Comparison of ENCODE assay signal across 8 cellular contexts in genomic region chr3:183158552-183159006, GRCh38.
A peak's percentile ranks its signal among the peaks of the same experiment; 100 is the strongest.
DNase-seq lines count a peak whose midpoint lies in the region; ATAC-seq and TF ChIP-seq lines count a peak whose summit lies in the region.

No MANE protein-coding gene starts in this region.

- ATAC-seq in GM21367 (IDR thresholded peaks at IDR 0.05; ENCODE audit: unreplicated experiment) (peak; percentile 55), HG03521 (IDR thresholded peaks at IDR 0.05; ENCODE audit: unreplicated experiment) (peak; percentile 51)

- DNase-seq in GM03348 (ENCODE audit: low spot score), result peak; percentile 21
- DNase-seq in amniotic epithelial cell (ENCODE audit: low read depth), result peak; percentile 62
- DNase-seq in stimulated activated CD8-positive, alpha-beta memory T cell treated with anti-CD3 and anti-CD28 coated beads, Interleukin-15, amount 100 ng/mL, for 4 hours (ENCODE audit: low read depth in 2 of 2), result peak; percentile 13 to 15
- DNase-seq in DMS53 (lab: John Stamatoyannopoulos, UW), result no peak
- no peak for DNase-seq in epidermal melanocyte (ENCODE audit: insufficient read length, low spot score)
- no peak for DNase-seq in erythroblast (lab: John Stamatoyannopoulos, UW)

- TF ChIP-seq POLR2A in erythroblast (IDR thresholded peaks at IDR 0.05; ENCODE audit: low read length), result no peak

Comparison
In these comparisons a context has a peak if more than half of its experiments do, and no peak if none do; other contexts are left out.
1. DNase-seq: peak in GM03348 (single experiment), amniotic epithelial cell (single experiment) and stimulated activated CD8-positive, alpha-beta memory T cell treated with anti-CD3 and anti-CD28 coated beads, Interleukin-15, amount 100 ng/mL, for 4 hours (2 of 2); none in DMS53 (single experiment), epidermal melanocyte (single experiment) and erythroblast (0 of 2).